Comparison of ENCODE assay signal across 15 cellular contexts in the genomic region with DNA sequence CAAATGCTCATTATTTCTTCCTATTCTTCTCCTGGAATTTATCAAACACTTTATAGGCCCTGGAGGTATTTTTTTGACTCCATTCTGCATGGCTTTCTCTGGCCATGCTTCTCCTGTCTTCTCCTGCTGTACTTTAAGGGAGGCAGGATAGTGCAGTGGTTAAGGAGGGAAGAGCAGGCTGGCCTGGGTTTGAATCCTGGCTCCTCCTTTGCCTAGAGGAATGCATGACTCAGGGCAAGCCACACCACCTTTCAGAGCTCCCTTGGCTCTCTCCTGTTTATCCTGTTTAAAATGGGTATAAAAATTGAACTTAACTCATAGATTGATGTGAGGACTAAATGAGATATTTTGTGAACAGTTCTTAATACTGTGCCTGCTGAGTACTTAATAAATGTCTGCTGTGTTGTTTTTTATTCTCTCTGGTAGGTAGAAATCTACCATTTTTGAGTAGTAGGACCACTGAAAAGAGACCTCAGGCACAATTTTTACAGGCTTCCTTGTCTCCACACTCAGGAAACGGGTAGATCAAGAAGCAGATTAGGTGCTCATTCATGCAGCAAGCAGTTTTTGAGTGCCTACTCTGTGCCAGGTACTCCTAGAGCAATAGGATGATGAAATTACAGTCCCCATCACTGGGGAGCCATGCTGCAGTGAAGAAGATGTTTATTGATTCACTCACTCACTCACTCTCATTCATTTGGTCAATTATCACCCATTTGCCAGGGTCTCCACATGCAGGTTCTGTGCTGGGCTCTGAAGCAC. TPM values are rescaled to one million over a fixed set of nuclear protein-coding genes. Genes with fewer than 3 reads are reported as not detected.
DNase-seq lines count a peak whose midpoint lies in the region; ATAC-seq, FAIRE-seq and TF ChIP-seq lines count a peak whose summit lies in the region.
"Had no signal": no experiment of that assay in that cellular context is flagged by ENCODE, and none has a peak within 500 bp of the region (broad histone marks: within the 10 kb centered on the region; RNA-seq: fewer than 3 reads in every experiment).

No MANE protein-coding gene starts in this region.

- no peak overlapping the region for H3K56ac ChIP-seq in H1 (replicated peaks; ENCODE audit: insufficient read length, low read depth, low read length)

- H2AFZ ChIP-seq in H1 (ENCODE audit: low read length): no peak overlapping the region

- H3K9me3 ChIP-seq in A549 (no peaks in the 10 kb centered on the region), H1 (ENCODE audit: insufficient read depth in 2 of 2, low read depth in 1 of 2, low read length in 1 of 2) (no peaks in the 10 kb centered on the region)
- H3K9me3 ChIP-seq: sigmoid colon had no signal

- ATAC-seq in A549 (peak in 1 of 2 experiments; percentile 21; a peak in 1 of 6 replicates), HG03439 (IDR thresholded peaks at IDR 0.05; ENCODE audit: unreplicated experiment) (no peak)
- ATAC-seq: effector memory CD8-positive, alpha-beta T cell had no signal

- no peaks in the 10 kb centered on the region for H3K36me3 ChIP-seq in H1 (ENCODE audit: control insufficient read depth in 2 of 4, insufficient read depth in 4 of 4, low read length in 3 of 4)
- H3K36me3 ChIP-seq: sigmoid colon had no signal

- FAIRE-seq in A549 (lab: Jason Lieb, UNC): no peak
- FAIRE-seq in H1 (lab: Jason Lieb, UNC): no peak

- H3K18ac ChIP-seq in H1 (ENCODE audit: extremely low read depth, low read length): no peak overlapping the region

- no peak overlapping the region for H4K91ac ChIP-seq in H1 (replicated peaks; ENCODE audit: insufficient read length, low read length)

- TF ChIP-seq CTCF in A549 (IDR thresholded peaks at IDR 0.05) (no peak), H1 (IDR thresholded peaks at IDR 0.05; ENCODE audit: control extremely low read depth in 1 of 3, insufficient read depth in 1 of 3, low read depth in 1 of 3, low read length in 3 of 3) (no peak)

- CTCF ChIA-PET in A549 (lab: Yijun Ruan, JAX): interaction anchor here (2.6 to 4.0 kb wide), 3 partner anchors 22 to 246 kb away, joined by 14 to 18 read pairs (median 15); no protein-coding TSS in a partner anchor
- CTCF ChIA-PET in H1 (lab: Charles Lee; ENCODE audit: partially characterized antibody): interaction anchor here (1.0 to 11.5 kb wide), 13 partner anchors 11 to 245 kb away, joined by 3 to 95 read pairs (median 6); no protein-coding TSS in a partner anchor

- no peaks in the 10 kb centered on the region for H3K23me2 ChIP-seq in H1 (ENCODE audit: low read depth, low read length)

- 57% methylated on average over 1 of the region's 1 CpG for WGBS in A549 (ENCODE audit: missing lambda C conversion rate)
- 85% methylated on average over 1 of the region's 1 CpG; no CpG with 5 or more reads in 1 of the 2 experiments for WGBS in H1 (ENCODE audit: extremely low coverage in 1 of 2, insufficient coverage in 1 of 2, insufficient read length in 1 of 2, insufficient replicate concordance in 2 of 2, low coverage in 1 of 2, low lambda C conversion rate in 2 of 2, missing lambda C conversion rate in 1 of 2), 2 experiments

- no peaks in the 10 kb centered on the region for H3K79me1 ChIP-seq in H1 (ENCODE audit: low read depth, low read length)

- TF ChIP-seq POLR2A in A549 (IDR thresholded peaks at IDR 0.05; ENCODE audit: low read length) (no peak), H1 (IDR thresholded peaks at IDR 0.05; ENCODE audit: control extremely low read depth in 1 of 2, low read depth in 2 of 2, low read length in 2 of 2) (no peak)

- H2BK5ac ChIP-seq in H1 (ENCODE audit: low read depth, low read length): peak overlapping the region; percentile 17; the same call in 1 of the 2 replicates

- H3K4me1 ChIP-seq in A549: peaks cover 21% of the 10 kb centered on the region
- peaks cover 4 to 23% (median 12%) of the 10 kb centered on the region in 4 experiments for H3K4me1 ChIP-seq in H1 (replicated peaks in 1 of 4; ENCODE audit: control insufficient read depth in 3 of 4, insufficient read depth in 4 of 4, low read length in 3 of 4)
- H3K4me1 ChIP-seq: sigmoid colon had no signal

- H2BK12ac ChIP-seq in H1 (ENCODE audit: low read depth, low read length): no peak overlapping the region

- no peak overlapping the region for H2BK15ac ChIP-seq in H1 (ENCODE audit: low read length)

- POLR2A ChIA-PET in A549 (lab: Yijun Ruan, JAX) (interaction anchor here (0.5 kb wide), 1 partner anchor 135 kb away, joined by 3 read pairs; no protein-coding TSS in a partner anchor), H1 (lab: Charles Lee; ENCODE audit: partially characterized antibody) (no interaction called here)

- H3K27ac ChIP-seq in A549 (peak overlapping the region; percentile 22 to 45; a peak in 1 of 6 replicates), H1 (ENCODE audit: low read depth, low read length) (no peak overlapping the region)
- H3K27ac ChIP-seq: KMS-11, sigmoid colon had no signal

- H3K4me2 ChIP-seq in A549 (peak overlapping the region; percentile 66; the same call in 2 of the 3 replicates), H1 (ENCODE audit: insufficient read depth in 1 of 2, low read depth in 2 of 2, low read length in 2 of 2) (no peak overlapping the region; a peak in 1 of 4 replicates)
- H3K4me2 ChIP-seq: KMS-11 had no signal

- H2BK120ac ChIP-seq in H1 (replicated peaks; ENCODE audit: low read depth, low read length): no peak overlapping the region

- no peak overlapping the region for H3K23ac ChIP-seq in H1 (ENCODE audit: insufficient read length)

- no peak overlapping the region for H2BK20ac ChIP-seq in H1 (ENCODE audit: low read length)

- no peaks in the 10 kb centered on the region for H3K27me3 ChIP-seq in H1 (replicated peaks in 1 of 4; ENCODE audit: control insufficient read depth in 3 of 4, extremely low read depth in 1 of 4, insufficient read depth in 3 of 4, low read length in 3 of 4)

- H4K5ac ChIP-seq in H1 (ENCODE audit: insufficient read length, low read depth, low read length): no peak overlapping the region

- no peak overlapping the region for H2AK5ac ChIP-seq in H1 (ENCODE audit: low read depth, low read length)

- H3K14ac ChIP-seq in H1 (ENCODE audit: insufficient read length): no peak overlapping the region

- no peaks in the 10 kb centered on the region for H4K20me1 ChIP-seq in H1 (replicated peaks in 1 of 2; ENCODE audit: control insufficient read depth in 1 of 2, insufficient read depth in 2 of 2, low read length in 2 of 2)

- TF ChIP-seq RAD21 in A549 (conservative IDR thresholded peaks at IDR 0.05 in 1 of 2, IDR thresholded peaks at IDR 0.05 in 1 of 2) (no peak), H1 (IDR thresholded peaks at IDR 0.05 in 1 of 2, conservative IDR thresholded peaks at IDR 0.05 in 1 of 2; ENCODE audit: low read depth in 2 of 2, low read length in 2 of 2) (no peak)

- no peak overlapping the region for H4K8ac ChIP-seq in H1 (ENCODE audit: extremely low read depth, insufficient read depth, low read length)

- DNase-seq in A549 (ENCODE audit: low read depth in 1 of 2, low spot score in 1 of 2) (no peak), ELR (ENCODE audit: low read depth) (peak; percentile 49), NCI-H226 (peak; percentile 63), H1 (ENCODE audit: low read depth in 1 of 2, low spot score in 2 of 2) (no peak), NCI-H1105 (lab: John Stamatoyannopoulos, UW) (no peak), mesenteric fat pad (ENCODE audit: low spot score) (no peak)
- no peak for DNase-seq in activated effector memory CD4-positive, alpha-beta T cell treated with anti-CD3 and anti-CD28 coated beads, Interleukin-2, amount 50 U/mL, for 16 hours
- DNase-seq: activated CD4-positive, alpha-beta T cell treated with anti-CD3 and anti-CD28 coated beads for 1 hour; effector memory CD8-positive, alpha-beta T cell; naive B cell; NCI-H524; sigmoid colon had no signal

- no peak overlapping the region for H3K4ac ChIP-seq in H1 (replicated peaks; ENCODE audit: insufficient read length, low read depth, low read length)

- TF ChIP-seq EP300 in A549 (IDR thresholded peaks at IDR 0.05) (no peak), H1 (IDR thresholded peaks at IDR 0.05; ENCODE audit: borderline replicate concordance in 1 of 2, low read depth in 2 of 2, low read length in 2 of 2) (no peak)

- H3K9ac ChIP-seq in H1 (replicated peaks in 1 of 4; ENCODE audit: extremely low read depth in 1 of 4, low read depth in 3 of 4, low read length in 3 of 4): no peak overlapping the region
- H3K9ac ChIP-seq: KMS-11 had no signal

- H3K79me2 ChIP-seq in H1 (ENCODE audit: control insufficient read depth in 1 of 2, insufficient read depth in 2 of 2, low read length in 2 of 2): no peaks in the 10 kb centered on the region

- no peak overlapping the region for H3K4me3 ChIP-seq in A549
- no peak overlapping the region for H3K4me3 ChIP-seq in H1 (ENCODE audit: extremely low read depth in 1 of 4, insufficient read depth in 2 of 4, low read depth in 3 of 4, low read length in 4 of 4)
- H3K4me3 ChIP-seq: lung, sigmoid colon had no signal

TF ChIP-seq in A549, 52 proteins besides CTCF, POLR2A, EP300 and RAD21 (continues in another document):
- no peak for TF ChIP-seq RCOR1 (IDR thresholded peaks at IDR 0.05; ENCODE audit: low read depth, low read length)

TF ChIP-seq in H1, 55 proteins besides CTCF, POLR2A, EP300 and RAD21 (continues in another document):
- TF ChIP-seq CREB1 (IDR thresholded peaks at IDR 0.05) (no peak), JUND (IDR thresholded peaks at IDR 0.05; ENCODE audit: low read length) (no peak), SP1 (IDR thresholded peaks at IDR 0.05; ENCODE audit: low read depth, low read length) (no peak), CHD2 (IDR thresholded peaks at IDR 0.05; ENCODE audit: low read length) (no peak), EGR1 (IDR thresholded peaks at IDR 0.05; ENCODE audit: borderline replicate concordance, low read depth, low read length) (no peak), CBX5 (IDR thresholded peaks at IDR 0.05; ENCODE audit: low read depth, low read length) (no peak), RBBP5 (IDR thresholded peaks at IDR 0.05; ENCODE audit: borderline replicate concordance, low read depth, low read length) (no peak)

RNA-seq across cellular contexts. Expression of gene ARAP3, which starts 32.7 kb away (rescaled TPM):
- polyA plus RNA-seq in A549 (2011; rRNA removed): 3.0 and 4.5 TPM in 2 replicates
- 3.6 and 4.3 TPM in 2 replicates for polyA plus RNA-seq in A549 (2012; cell fraction: cytosol; rRNA removed)
- polyA plus RNA-seq in A549 (2012; cell fraction: nucleus; rRNA removed): 16.2 and 16.7 TPM in 2 replicates
- polyA plus RNA-seq in A549 (2017; fragmentation: RNase III; extraction: RNeasy Plus Mini Kit Qiagen cat#74134 plus additional on column Dnase treatment): 5.1 to 6.9 TPM (median 6.6 TPM) in 3 replicates
- 6.8 and 8.2 TPM in 2 replicates for polyA minus RNA-seq in A549 (2011; rRNA and poly(A)+ RNA removed)
- 45.7 and 48.6 TPM in 2 replicates for total RNA-seq in H1 (2021; fragmentation: NEBNext Ultra II Directional; extraction: Animal tissue kit (Norgen Biotek cat#: 25700))
- 14.4 and 19.7 TPM in 2 replicates for polyA plus RNA-seq in H1 (2011; rRNA removed)
- 15.0 TPM for polyA plus RNA-seq in H1 (2011; cell fraction: cytosol; rRNA removed)
- 74.7 TPM for polyA plus RNA-seq in H1 (2011; cell fraction: nucleus; rRNA removed)
- polyA plus RNA-seq in H1 (2012, experiment 1 of 2): 34.7 to 39.3 TPM (median 37.2 TPM) in 4 replicates
- 33.8 TPM for polyA plus RNA-seq in H1 (2012, experiment 2 of 2)
- polyA plus RNA-seq in H1 (2013, experiment 1 of 2): 27.3 TPM
- 25.0 TPM for polyA plus RNA-seq in H1 (2013, experiment 2 of 2)
- 20.9 and 22.2 TPM in 2 replicates for polyA minus RNA-seq in H1 (2011; rRNA and poly(A)+ RNA removed)
- 20.5 TPM for polyA minus RNA-seq in H1 (2011; cell fraction: cytosol; rRNA and poly(A)+ RNA removed)
- 27.6 TPM for polyA minus RNA-seq in H1 (2011; cell fraction: nucleus; rRNA and poly(A)+ RNA removed)
- 24.2 TPM for total RNA-seq in mesenteric fat pad

Comparison
In these comparisons a context has a peak if more than half of its experiments do, and no peak if none do; other contexts are left out.
1. DNase-seq: peak in ELR (single experiment) and NCI-H226 (single experiment); none in A549 (0 of 2), H1 (0 of 2), NCI-H1105 (single experiment), mesenteric fat pad (single experiment) and activated effector memory CD4-positive, alpha-beta T cell treated with anti-CD3 and anti-CD28 coated beads, Interleukin-2, amount 50 U/mL, for 16 hours (single experiment).